Comparison of ENCODE assay signal across 8 cellular contexts in genomic region chrX:108437789-108438623, GRCh38. TPM values are rescaled to one million over a fixed set of nuclear protein-coding genes. Genes with fewer than 3 reads are reported as not detected.
DNase-seq lines count a peak whose midpoint lies in the region; ATAC-seq and TF ChIP-seq lines count a peak whose summit lies in the region.

COL4A6 (minus strand) TSS chrX:108438422; CDS start chrX:108438196, 226 bp downstream.

- peaks cover 12% of the 10 kb centered on the region for H3K4me1 Mint-ChIP-seq in activated CD4-positive, alpha-beta memory T cell treated with anti-CD3 and anti-CD28 coated beads for 36 hours (ENCODE audit: low read depth)

- peaks cover 18% of the 10 kb centered on the region for H3K27me3 Mint-ChIP-seq in activated CD4-positive, alpha-beta memory T cell treated with anti-CD3 and anti-CD28 coated beads for 36 hours

- CTCF ChIA-PET in activated CD4-positive, alpha-beta memory T cell treated with anti-CD3 and anti-CD28 coated beads for 36 hours (lab: Charles Lee) = no interaction called here

- H3K9me3 ChIP-seq in SJSA1 (replicated peaks) (no peaks in the 10 kb centered on the region), ovary (no peaks in the 10 kb centered on the region), mucosa of descending colon (no peaks in the 10 kb centered on the region)

- DNase-seq in Daoy (ENCODE audit: low read depth) (peak; percentile 13), SJSA1 (ENCODE audit: low read depth in 1 of 2, low spot score in 2 of 2) (no peak), foreskin keratinocyte (peak; percentile 44 to 66), ovary (peak; percentile 20 to 40 (median 25)), NCI-H226 (no peak), mucosa of descending colon (no peak)
- DNase-seq in activated CD4-positive, alpha-beta memory T cell treated with anti-CD3 and anti-CD28 coated beads for 36 hours = no peak

- H3K4me3 Mint-ChIP-seq in activated CD4-positive, alpha-beta memory T cell treated with anti-CD3 and anti-CD28 coated beads for 36 hours = no peak within 1 kb of the TSS

- TF ChIP-seq EP300 in ovary (IDR thresholded peaks at IDR 0.05) = no peak

- 23 to 28% (median 26%) methylated on average over 28 of the region's 28 CpGs for WGBS in ovary, 3 donors

- peak; percentile 73 for ATAC-seq in foreskin keratinocyte
- ATAC-seq in HG02623 (IDR thresholded peaks at IDR 0.05; ENCODE audit: unreplicated experiment) = no peak
- ATAC-seq in mucosa of descending colon = no peak

- POLR2A ChIA-PET in activated CD4-positive, alpha-beta memory T cell treated with anti-CD3 and anti-CD28 coated beads for 36 hours (lab: Charles Lee) = no interaction called here

- H3K4me3 ChIP-seq in SJSA1 (peak within 1 kb of the TSS; percentile 45), ovary (peak within 1 kb of the TSS; percentile 43), mucosa of descending colon (no peak within 1 kb of the TSS)

- no peaks in the 10 kb centered on the region; the same call in 1 of the 2 replicates for H3K36me3 ChIP-seq in SJSA1
- H3K36me3 ChIP-seq in ovary = no peaks in the 10 kb centered on the region
- no peaks in the 10 kb centered on the region for H3K36me3 ChIP-seq in mucosa of descending colon (ENCODE audit: low read depth)

- no peaks in the 10 kb centered on the region for H3K4me1 ChIP-seq in SJSA1 (replicated peaks)
- H3K4me1 ChIP-seq in foreskin keratinocyte = peaks cover 7% of the 10 kb centered on the region
- H3K4me1 ChIP-seq in ovary (ENCODE audit: insufficient read depth) = no peaks in the 10 kb centered on the region
- H3K4me1 ChIP-seq in mucosa of descending colon (ENCODE audit: low read depth) = no peaks in the 10 kb centered on the region

- no peaks in the 10 kb centered on the region for H3K36me3 Mint-ChIP-seq in activated CD4-positive, alpha-beta memory T cell treated with anti-CD3 and anti-CD28 coated beads for 36 hours

- intact Hi-C loops in ovary (cut with DNase I) (no loop called here), mucosa of descending colon (cut with DNase I, micrococcal nuclease) (no loop called here)
- intact Hi-C loops in activated CD4-positive, alpha-beta memory T cell treated with anti-CD3 and anti-CD28 coated beads for 36 hours (cut with micrococcal nuclease) = no loop called here

- H3K27ac ChIP-seq in SJSA1 (no peak within 1 kb of the TSS), foreskin keratinocyte (peak within 1 kb of the TSS; percentile 94), ovary (peak within 1 kb of the TSS in 1 of 2 donors; percentile 3)

- H3K27me3 ChIP-seq in SJSA1 (replicated peaks) (no peaks in the 10 kb centered on the region), foreskin keratinocyte (no peaks in the 10 kb centered on the region), ovary (no peaks in the 10 kb centered on the region)

- H3K9me3 Mint-ChIP-seq in activated CD4-positive, alpha-beta memory T cell treated with anti-CD3 and anti-CD28 coated beads for 36 hours = no peaks in the 10 kb centered on the region

- TF ChIP-seq CTCF in foreskin keratinocyte (conservative IDR thresholded peaks at IDR 0.05) = no peak
- TF ChIP-seq CTCF in ovary (IDR thresholded peaks at IDR 0.05) = no peak
- no peak for TF ChIP-seq CTCF in mucosa of descending colon (IDR thresholded peaks at IDR 0.05)

- H3K27ac Mint-ChIP-seq in activated CD4-positive, alpha-beta memory T cell treated with anti-CD3 and anti-CD28 coated beads for 36 hours = no peak within 1 kb of the TSS

- TF ChIP-seq POLR2A in ovary (IDR thresholded peaks at IDR 0.05) = no peak

RNA-seq across cellular contexts. Expression of gene COL4A6, which starts in this region (rescaled TPM):
- total RNA-seq in Daoy (2014; rRNA removed; shearing (Covaris generic)) = 1.5 and 2.9 TPM in 2 replicates
- under 0.01 TPM in 1 of 2 replicates, not detected in the other for total RNA-seq in SJSA1 (2014; rRNA removed; shearing (Covaris generic))
- total RNA-seq in foreskin keratinocyte (24.9 and 25.2 TPM in 2 replicates), ovary (10 to 100 TPM in 6 of 7 donors, 1 to 10 TPM in 1; 4.5 to 32.1 (median 12.5) TPM), mucosa of descending colon (under 1 TPM; 0.35 to 0.81 (median 0.77) TPM)
- polyA plus RNA-seq in foreskin keratinocyte (8.8 and 10.3 TPM in 2 replicates), ovary (10 to 100 TPM in 1 of 2 donors, 1 to 10 TPM in 1; 3.3 to 10.9 TPM)
- not detected for total RNA-seq in activated CD4-positive, alpha-beta memory T cell treated with anti-CD3 and anti-CD28 coated beads for 36 hours

Comparison
In these comparisons a context has a peak if more than half of its experiments do, and no peak if none do; other contexts are left out.
1. DNase-seq: peak in Daoy (single experiment), foreskin keratinocyte (2 of 2) and ovary (5 of 5); none in SJSA1 (0 of 2), activated CD4-positive, alpha-beta memory T cell treated with anti-CD3 and anti-CD28 coated beads for 36 hours (single experiment), NCI-H226 (single experiment) and mucosa of descending colon (0 of 3).